1 cellular context compared by ENCODE assay signal in the genomic region with DNA sequence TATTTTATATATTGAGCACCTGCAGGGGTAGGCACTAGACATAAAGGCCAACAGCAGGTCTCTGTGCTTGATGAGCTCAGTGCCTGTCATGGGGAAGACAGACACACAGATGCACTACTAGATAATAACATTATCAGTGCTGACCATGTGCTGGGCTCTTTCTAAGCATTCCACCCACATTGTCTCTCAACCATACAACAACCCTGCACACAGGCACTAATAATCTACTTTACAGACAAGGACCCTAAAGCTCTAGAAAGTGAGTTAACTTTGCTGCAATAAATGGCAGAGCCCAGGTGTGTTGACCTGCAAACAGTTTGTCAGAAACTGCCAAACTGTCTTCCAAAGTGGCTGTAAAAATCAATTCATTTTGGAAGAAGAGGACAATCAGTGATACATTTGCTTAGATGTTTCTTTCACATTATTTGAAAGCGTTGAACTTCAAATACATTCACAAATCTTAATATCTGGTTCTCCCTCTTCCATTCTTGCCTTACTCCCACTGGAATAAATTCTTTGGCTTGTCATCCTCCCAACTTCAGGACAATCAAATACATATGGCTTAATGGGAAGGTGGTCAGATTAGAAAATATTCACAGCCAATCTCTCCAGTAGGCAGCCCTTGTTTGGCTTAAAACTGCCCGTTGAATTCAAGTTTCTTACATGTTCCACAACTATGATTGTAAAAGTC.
A peak's percentile ranks its signal among the peaks of the same experiment; 100 is the strongest.
TF ChIP-seq lines count a peak whose summit lies in the region.

No MANE protein-coding gene starts in this region.

TF ChIP-seq in K562, 482 proteins besides CTCF, POLR2A, EP300 and RAD21 (continued from another document and continues in another):
- TF ChIP-seq, protein P1, sequence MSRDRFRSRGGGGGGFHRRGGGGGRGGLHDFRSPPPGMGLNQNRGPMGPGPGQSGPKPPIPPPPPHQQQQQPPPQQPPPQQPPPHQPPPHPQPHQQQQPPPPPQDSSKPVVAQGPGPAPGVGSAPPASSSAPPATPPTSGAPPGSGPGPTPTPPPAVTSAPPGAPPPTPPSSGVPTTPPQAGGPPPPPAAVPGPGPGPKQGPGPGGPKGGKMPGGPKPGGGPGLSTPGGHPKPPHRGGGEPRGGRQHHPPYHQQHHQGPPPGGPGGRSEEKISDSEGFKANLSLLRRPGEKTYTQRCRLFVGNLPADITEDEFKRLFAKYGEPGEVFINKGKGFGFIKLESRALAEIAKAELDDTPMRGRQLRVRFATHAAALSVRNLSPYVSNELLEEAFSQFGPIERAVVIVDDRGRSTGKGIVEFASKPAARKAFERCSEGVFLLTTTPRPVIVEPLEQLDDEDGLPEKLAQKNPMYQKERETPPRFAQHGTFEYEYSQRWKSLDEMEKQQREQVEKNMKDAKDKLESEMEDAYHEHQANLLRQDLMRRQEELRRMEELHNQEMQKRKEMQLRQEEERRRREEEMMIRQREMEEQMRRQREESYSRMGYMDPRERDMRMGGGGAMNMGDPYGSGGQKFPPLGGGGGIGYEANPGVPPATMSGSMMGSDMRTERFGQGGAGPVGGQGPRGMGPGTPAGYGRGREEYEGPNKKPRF (IDR thresholded peaks at IDR 0.05; ENCODE audit: low read depth, low read length) = no peak
- TF ChIP-seq NFRKB (IDR thresholded peaks at IDR 0.05; ENCODE audit: low read depth) (no peak; the same call in none of the 2 replicates), HNRNPUL1 (IDR thresholded peaks at IDR 0.05; ENCODE audit: low read length) (no peak), MCM7 (IDR thresholded peaks at IDR 0.05) (no peak), CSDE1 (IDR thresholded peaks at IDR 0.05) (no peak), TOE1 (IDR thresholded peaks at IDR 0.05; ENCODE audit: borderline replicate concordance) (peak; percentile 34; the same call in 1 of the 2 replicates), TOE1 (CRISPR knock-in tag; IDR thresholded peaks at IDR 0.05; ENCODE audit: borderline replicate concordance, low read depth) (no peak), CBX5 (IDR thresholded peaks at IDR 0.05; ENCODE audit: borderline replicate concordance, low read depth) (no peak), ZNF695 (CRISPR knock-in tag; IDR thresholded peaks at IDR 0.05) (no peak), XRCC3 (IDR thresholded peaks at IDR 0.05) (no peak), MEF2A (IDR thresholded peaks at IDR 0.05; ENCODE audit: control insufficient read depth, low read depth, low read length) (no peak), CHCHD3 (CRISPR knock-in tag; IDR thresholded peaks at IDR 0.05) (no peak), MAZ (CRISPR knock-in tag; conservative IDR thresholded peaks at IDR 0.05 in 1 of 2, IDR thresholded peaks at IDR 0.05 in 1 of 2) (peak in 1 of 2 experiments; percentile 49; a peak in 1 of 4 replicates), YY1 (IDR thresholded peaks at IDR 0.05; ENCODE audit: borderline replicate concordance in 1 of 3, control insufficient read depth in 1 of 3, extremely low read depth in 1 of 3, insufficient read depth in 3 of 3, insufficient read length in 1 of 3, insufficient replicate concordance in 2 of 3, low read depth in 1 of 3, low read length in 2 of 3) (no peak), NR2C2 (CRISPR knock-in tag; IDR thresholded peaks at IDR 0.05) (no peak), NR2C2 (tag; IDR thresholded peaks at IDR 0.05) (0 out of 2 replicates have a peak, but pooled peaks have one; percentile 7), RCOR1 (IDR thresholded peaks at IDR 0.05; ENCODE audit: borderline replicate concordance in 1 of 2, low read depth in 2 of 2, low read length in 2 of 2) (peak; percentile 35 to 96; a peak in 3 of 4 replicates), BRD9 (IDR thresholded peaks at IDR 0.05; ENCODE audit: low read depth, partially characterized antibody) (peak; percentile 81), ELF4 (CRISPR knock-in tag; IDR thresholded peaks at IDR 0.05) (peak; percentile 41; the same call in 1 of the 2 replicates), NCOR1 (IDR thresholded peaks at IDR 0.05) (peak; percentile 98), MTA1 (IDR thresholded peaks at IDR 0.05; ENCODE audit: borderline replicate concordance) (peak; percentile 90), ZNF175 (CRISPR knock-in tag; IDR thresholded peaks at IDR 0.05; ENCODE audit: low read depth) (peak; percentile 74; the same call in 1 of the 2 replicates), SRSF3 (IDR thresholded peaks at IDR 0.05; ENCODE audit: insufficient read depth, low read length) (no peak), XRCC4 (IDR thresholded peaks at IDR 0.05; ENCODE audit: extremely low read depth, insufficient read depth, insufficient read length) (no peak), HMG20B (CRISPR knock-in tag; IDR thresholded peaks at IDR 0.05) (no peak), MYBL2 (IDR thresholded peaks at IDR 0.05; ENCODE audit: low read depth) (no peak), MYBL2 (CRISPR knock-in tag; IDR thresholded peaks at IDR 0.05; ENCODE audit: borderline replicate concordance) (no peak), MYNN (IDR thresholded peaks at IDR 0.05) (peak; percentile 79), MYNN (CRISPR knock-in tag; IDR thresholded peaks at IDR 0.05) (no peak), EP400 (IDR thresholded peaks at IDR 0.05) (peak; percentile 74), NR2C1 (IDR thresholded peaks at IDR 0.05) (peak; percentile 39; the same call in 1 of the 2 replicates), NR2C1 (tag; IDR thresholded peaks at IDR 0.05) (peak; percentile 49; the same call in 1 of the 2 replicates), CBFB (CRISPR knock-in tag; IDR thresholded peaks at IDR 0.05) (no peak), ZBTB17 (CRISPR knock-in tag; IDR thresholded peaks at IDR 0.05) (no peak), RBFOX2 (IDR thresholded peaks at IDR 0.05; ENCODE audit: low read depth, low read length) (no peak), ASH1L (IDR thresholded peaks at IDR 0.05; ENCODE audit: borderline replicate concordance, low read depth, partially characterized antibody) (no peak), ZNF699 (CRISPR knock-in tag; IDR thresholded peaks at IDR 0.05; ENCODE audit: insufficient replicate concordance) (no peak), MAFK (IDR thresholded peaks at IDR 0.05; ENCODE audit: low read length) (peak; percentile 34; the same call in 1 of the 2 replicates), HLTF (IDR thresholded peaks at IDR 0.05) (0 out of 2 replicates have a peak, but pooled peaks have one; percentile 29), NFXL1 (CRISPR knock-in tag; IDR thresholded peaks at IDR 0.05) (no peak), NR1H2 (CRISPR knock-in tag; IDR thresholded peaks at IDR 0.05) (no peak), ZBTB8A (IDR thresholded peaks at IDR 0.05; ENCODE audit: partially characterized antibody) (no peak), EHMT2 (IDR thresholded peaks at IDR 0.05) (no peak), TEAD4 (IDR thresholded peaks at IDR 0.05; ENCODE audit: low read length) (peak; percentile 99), TEAD4 (CRISPR knock-in tag; IDR thresholded peaks at IDR 0.05; ENCODE audit: borderline replicate concordance) (no peak), TCFL5 (CRISPR knock-in tag; conservative IDR thresholded peaks at IDR 0.05) (no peak), ZFP30 (CRISPR knock-in tag; IDR thresholded peaks at IDR 0.05; ENCODE audit: borderline replicate concordance) (no peak), ETS2 (tag; IDR thresholded peaks at IDR 0.05; ENCODE audit: borderline replicate concordance, poor library complexity, severe bottlenecking) (no peak), SETDB1 (IDR thresholded peaks at IDR 0.05; ENCODE audit: low read length) (no peak), NCOA2 (IDR thresholded peaks at IDR 0.05; ENCODE audit: partially characterized antibody in 2 of 2) (peak; percentile 74 to 78), ZNF174 (CRISPR knock-in tag; IDR thresholded peaks at IDR 0.05) (no peak), PHB (CRISPR knock-in tag; IDR thresholded peaks at IDR 0.05) (no peak), MTF1 (CRISPR knock-in tag; IDR thresholded peaks at IDR 0.05; ENCODE audit: borderline replicate concordance) (no peak), ARID2 (IDR thresholded peaks at IDR 0.05) (no peak)
- TF ChIP-seq, protein P2, sequence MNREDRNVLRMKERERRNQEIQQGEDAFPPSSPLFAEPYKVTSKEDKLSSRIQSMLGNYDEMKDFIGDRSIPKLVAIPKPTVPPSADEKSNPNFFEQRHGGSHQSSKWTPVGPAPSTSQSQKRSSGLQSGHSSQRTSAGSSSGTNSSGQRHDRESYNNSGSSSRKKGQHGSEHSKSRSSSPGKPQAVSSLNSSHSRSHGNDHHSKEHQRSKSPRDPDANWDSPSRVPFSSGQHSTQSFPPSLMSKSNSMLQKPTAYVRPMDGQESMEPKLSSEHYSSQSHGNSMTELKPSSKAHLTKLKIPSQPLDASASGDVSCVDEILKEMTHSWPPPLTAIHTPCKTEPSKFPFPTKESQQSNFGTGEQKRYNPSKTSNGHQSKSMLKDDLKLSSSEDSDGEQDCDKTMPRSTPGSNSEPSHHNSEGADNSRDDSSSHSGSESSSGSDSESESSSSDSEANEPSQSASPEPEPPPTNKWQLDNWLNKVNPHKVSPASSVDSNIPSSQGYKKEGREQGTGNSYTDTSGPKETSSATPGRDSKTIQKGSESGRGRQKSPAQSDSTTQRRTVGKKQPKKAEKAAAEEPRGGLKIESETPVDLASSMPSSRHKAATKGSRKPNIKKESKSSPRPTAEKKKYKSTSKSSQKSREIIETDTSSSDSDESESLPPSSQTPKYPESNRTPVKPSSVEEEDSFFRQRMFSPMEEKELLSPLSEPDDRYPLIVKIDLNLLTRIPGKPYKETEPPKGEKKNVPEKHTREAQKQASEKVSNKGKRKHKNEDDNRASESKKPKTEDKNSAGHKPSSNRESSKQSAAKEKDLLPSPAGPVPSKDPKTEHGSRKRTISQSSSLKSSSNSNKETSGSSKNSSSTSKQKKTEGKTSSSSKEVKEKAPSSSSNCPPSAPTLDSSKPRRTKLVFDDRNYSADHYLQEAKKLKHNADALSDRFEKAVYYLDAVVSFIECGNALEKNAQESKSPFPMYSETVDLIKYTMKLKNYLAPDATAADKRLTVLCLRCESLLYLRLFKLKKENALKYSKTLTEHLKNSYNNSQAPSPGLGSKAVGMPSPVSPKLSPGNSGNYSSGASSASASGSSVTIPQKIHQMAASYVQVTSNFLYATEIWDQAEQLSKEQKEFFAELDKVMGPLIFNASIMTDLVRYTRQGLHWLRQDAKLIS (CRISPR knock-in tag; IDR thresholded peaks at IDR 0.05) = no peak
- TF ChIP-seq, protein P3, sequence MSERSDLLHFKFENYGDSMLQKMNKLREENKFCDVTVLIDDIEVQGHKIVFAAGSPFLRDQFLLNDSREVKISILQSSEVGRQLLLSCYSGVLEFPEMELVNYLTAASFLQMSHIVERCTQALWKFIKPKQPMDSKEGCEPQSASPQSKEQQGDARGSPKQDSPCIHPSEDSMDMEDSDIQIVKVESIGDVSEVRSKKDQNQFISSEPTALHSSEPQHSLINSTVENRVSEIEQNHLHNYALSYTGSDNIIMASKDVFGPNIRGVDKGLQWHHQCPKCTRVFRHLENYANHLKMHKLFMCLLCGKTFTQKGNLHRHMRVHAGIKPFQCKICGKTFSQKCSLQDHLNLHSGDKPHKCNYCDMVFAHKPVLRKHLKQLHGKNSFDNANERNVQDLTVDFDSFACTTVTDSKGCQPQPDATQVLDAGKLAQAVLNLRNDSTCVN (CRISPR knock-in tag; IDR thresholded peaks at IDR 0.05) = no peak
- TF ChIP-seq, protein P4, sequence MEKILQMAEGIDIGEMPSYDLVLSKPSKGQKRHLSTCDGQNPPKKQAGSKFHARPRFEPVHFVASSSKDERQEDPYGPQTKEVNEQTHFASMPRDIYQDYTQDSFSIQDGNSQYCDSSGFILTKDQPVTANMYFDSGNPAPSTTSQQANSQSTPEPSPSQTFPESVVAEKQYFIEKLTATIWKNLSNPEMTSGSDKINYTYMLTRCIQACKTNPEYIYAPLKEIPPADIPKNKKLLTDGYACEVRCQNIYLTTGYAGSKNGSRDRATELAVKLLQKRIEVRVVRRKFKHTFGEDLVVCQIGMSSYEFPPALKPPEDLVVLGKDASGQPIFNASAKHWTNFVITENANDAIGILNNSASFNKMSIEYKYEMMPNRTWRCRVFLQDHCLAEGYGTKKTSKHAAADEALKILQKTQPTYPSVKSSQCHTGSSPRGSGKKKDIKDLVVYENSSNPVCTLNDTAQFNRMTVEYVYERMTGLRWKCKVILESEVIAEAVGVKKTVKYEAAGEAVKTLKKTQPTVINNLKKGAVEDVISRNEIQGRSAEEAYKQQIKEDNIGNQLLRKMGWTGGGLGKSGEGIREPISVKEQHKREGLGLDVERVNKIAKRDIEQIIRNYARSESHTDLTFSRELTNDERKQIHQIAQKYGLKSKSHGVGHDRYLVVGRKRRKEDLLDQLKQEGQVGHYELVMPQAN (IDR thresholded peaks at IDR 0.05; ENCODE audit: borderline replicate concordance) = no peak
- TF ChIP-seq, protein P5, sequence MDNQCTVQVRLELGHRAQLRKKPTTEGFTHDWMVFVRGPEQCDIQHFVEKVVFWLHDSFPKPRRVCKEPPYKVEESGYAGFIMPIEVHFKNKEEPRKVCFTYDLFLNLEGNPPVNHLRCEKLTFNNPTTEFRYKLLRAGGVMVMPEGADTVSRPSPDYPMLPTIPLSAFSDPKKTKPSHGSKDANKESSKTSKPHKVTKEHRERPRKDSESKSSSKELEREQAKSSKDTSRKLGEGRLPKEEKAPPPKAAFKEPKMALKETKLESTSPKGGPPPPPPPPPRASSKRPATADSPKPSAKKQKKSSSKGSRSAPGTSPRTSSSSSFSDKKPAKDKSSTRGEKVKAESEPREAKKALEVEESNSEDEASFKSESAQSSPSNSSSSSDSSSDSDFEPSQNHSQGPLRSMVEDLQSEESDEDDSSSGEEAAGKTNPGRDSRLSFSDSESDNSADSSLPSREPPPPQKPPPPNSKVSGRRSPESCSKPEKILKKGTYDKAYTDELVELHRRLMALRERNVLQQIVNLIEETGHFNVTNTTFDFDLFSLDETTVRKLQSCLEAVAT (IDR thresholded peaks at IDR 0.05) = peak; percentile 15 to 58; a peak in 2 of 4 replicates
- TF ChIP-seq, protein P6, sequence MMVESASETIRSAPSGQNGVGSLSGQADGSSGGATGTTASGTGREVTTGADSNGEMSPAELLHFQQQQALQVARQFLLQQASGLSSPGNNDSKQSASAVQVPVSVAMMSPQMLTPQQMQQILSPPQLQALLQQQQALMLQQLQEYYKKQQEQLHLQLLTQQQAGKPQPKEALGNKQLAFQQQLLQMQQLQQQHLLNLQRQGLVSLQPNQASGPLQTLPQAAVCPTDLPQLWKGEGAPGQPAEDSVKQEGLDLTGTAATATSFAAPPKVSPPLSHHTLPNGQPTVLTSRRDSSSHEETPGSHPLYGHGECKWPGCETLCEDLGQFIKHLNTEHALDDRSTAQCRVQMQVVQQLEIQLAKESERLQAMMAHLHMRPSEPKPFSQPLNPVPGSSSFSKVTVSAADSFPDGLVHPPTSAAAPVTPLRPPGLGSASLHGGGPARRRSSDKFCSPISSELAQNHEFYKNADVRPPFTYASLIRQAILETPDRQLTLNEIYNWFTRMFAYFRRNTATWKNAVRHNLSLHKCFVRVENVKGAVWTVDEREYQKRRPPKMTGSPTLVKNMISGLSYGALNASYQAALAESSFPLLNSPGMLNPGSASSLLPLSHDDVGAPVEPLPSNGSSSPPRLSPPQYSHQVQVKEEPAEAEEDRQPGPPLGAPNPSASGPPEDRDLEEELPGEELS (CRISPR knock-in tag; IDR thresholded peaks at IDR 0.05; ENCODE audit: borderline replicate concordance) = no peak
- TF ChIP-seq, protein P7, sequence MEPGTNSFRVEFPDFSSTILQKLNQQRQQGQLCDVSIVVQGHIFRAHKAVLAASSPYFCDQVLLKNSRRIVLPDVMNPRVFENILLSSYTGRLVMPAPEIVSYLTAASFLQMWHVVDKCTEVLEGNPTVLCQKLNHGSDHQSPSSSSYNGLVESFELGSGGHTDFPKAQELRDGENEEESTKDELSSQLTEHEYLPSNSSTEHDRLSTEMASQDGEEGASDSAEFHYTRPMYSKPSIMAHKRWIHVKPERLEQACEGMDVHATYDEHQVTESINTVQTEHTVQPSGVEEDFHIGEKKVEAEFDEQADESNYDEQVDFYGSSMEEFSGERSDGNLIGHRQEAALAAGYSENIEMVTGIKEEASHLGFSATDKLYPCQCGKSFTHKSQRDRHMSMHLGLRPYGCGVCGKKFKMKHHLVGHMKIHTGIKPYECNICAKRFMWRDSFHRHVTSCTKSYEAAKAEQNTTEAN (CRISPR knock-in tag; IDR thresholded peaks at IDR 0.05) = no peak
